ENCODE assay signal across 1 cellular context in the genomic region with DNA sequence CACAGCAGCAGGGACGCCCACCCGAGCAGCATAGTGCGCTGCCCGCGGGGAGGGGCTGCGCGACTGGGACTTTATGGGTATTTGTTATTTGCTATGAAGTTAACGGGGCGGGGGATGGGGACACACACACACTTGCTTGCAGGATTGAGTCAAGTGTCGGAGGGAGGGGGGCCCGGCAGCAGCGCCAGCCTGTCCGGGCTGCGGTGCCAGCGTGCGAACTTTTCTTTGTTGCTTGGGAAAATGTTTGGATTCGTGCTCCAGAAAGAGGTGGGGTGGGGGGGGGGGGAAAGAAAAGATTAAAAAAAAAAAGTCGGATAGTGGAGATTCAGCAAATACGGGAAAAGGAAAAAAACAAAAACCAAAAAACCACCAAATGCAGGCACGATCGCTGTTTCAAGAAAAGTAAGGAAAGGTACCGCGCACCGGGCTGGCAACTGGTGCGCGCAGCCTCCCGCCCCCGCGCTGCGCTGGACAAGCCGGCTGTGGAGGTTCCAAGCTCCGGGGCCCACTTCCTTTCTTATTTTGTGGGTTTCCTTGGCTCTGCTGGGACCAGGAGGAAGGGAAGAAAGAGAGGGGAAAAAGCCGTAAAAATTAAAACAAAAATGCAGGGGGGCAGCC.
TF ChIP-seq lines count a peak whose summit lies in the region.

No MANE protein-coding gene starts in this region.

TF ChIP-seq in HEK293, 187 proteins besides CTCF, POLR2A, EP300 and RAD21 (continued from another document):
- TF ChIP-seq ZNF2 (tag by site-specific recombination; IDR thresholded peaks at IDR 0.05): no peak
- TF ChIP-seq WT1 (tag by site-specific recombination; IDR thresholded peaks at IDR 0.05): no peak
- TF ChIP-seq ZEB2 (tag by site-specific recombination; IDR thresholded peaks at IDR 0.05): no peak
- peak; percentile 50 for TF ChIP-seq SCRT2 (tag by site-specific recombination; IDR thresholded peaks at IDR 0.05)
- TF ChIP-seq ZNF791 (tag by site-specific recombination; IDR thresholded peaks at IDR 0.05): no peak
- no peak for TF ChIP-seq ZNF341 (tag by site-specific recombination; IDR thresholded peaks at IDR 0.05; ENCODE audit: low read depth)
- TF ChIP-seq, protein P1, sequence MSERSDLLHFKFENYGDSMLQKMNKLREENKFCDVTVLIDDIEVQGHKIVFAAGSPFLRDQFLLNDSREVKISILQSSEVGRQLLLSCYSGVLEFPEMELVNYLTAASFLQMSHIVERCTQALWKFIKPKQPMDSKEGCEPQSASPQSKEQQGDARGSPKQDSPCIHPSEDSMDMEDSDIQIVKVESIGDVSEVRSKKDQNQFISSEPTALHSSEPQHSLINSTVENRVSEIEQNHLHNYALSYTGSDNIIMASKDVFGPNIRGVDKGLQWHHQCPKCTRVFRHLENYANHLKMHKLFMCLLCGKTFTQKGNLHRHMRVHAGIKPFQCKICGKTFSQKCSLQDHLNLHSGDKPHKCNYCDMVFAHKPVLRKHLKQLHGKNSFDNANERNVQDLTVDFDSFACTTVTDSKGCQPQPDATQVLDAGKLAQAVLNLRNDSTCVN (tag by site-specific recombination; optimal IDR thresholded peaks at IDR 0.05): peak; percentile 31
- TF ChIP-seq ZNF335 (tag by site-specific recombination; conservative IDR thresholded peaks at IDR 0.05): peak; percentile 76
- no peak for TF ChIP-seq ZFP69B (tag by site-specific recombination; IDR thresholded peaks at IDR 0.05)
- TF ChIP-seq EGR2 (tag by site-specific recombination; IDR thresholded peaks at IDR 0.05; ENCODE audit: low read depth): no peak
- TF ChIP-seq, protein P2, sequence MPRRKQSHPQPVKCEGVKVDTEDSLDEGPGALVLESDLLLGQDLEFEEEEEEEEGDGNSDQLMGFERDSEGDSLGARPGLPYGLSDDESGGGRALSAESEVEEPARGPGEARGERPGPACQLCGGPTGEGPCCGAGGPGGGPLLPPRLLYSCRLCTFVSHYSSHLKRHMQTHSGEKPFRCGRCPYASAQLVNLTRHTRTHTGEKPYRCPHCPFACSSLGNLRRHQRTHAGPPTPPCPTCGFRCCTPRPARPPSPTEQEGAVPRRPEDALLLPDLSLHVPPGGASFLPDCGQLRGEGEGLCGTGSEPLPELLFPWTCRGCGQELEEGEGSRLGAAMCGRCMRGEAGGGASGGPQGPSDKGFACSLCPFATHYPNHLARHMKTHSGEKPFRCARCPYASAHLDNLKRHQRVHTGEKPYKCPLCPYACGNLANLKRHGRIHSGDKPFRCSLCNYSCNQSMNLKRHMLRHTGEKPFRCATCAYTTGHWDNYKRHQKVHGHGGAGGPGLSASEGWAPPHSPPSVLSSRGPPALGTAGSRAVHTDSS (tag by site-specific recombination; IDR thresholded peaks at IDR 0.05): no peak
- TF ChIP-seq KLF7 (tag by site-specific recombination; IDR thresholded peaks at IDR 0.05; ENCODE audit: borderline replicate concordance): no peak
- TF ChIP-seq ZNF146 (tag by site-specific recombination; IDR thresholded peaks at IDR 0.05): no peak
- no peak for TF ChIP-seq ZNF530 (tag by site-specific recombination; IDR thresholded peaks at IDR 0.05; ENCODE audit: low read depth)
- no peak for TF ChIP-seq ZNF214 (tag by site-specific recombination; IDR thresholded peaks at IDR 0.05; ENCODE audit: borderline replicate concordance)
TF ChIP-seq in HEK293: peak in this region for 4.
